In the genomic region with DNA sequence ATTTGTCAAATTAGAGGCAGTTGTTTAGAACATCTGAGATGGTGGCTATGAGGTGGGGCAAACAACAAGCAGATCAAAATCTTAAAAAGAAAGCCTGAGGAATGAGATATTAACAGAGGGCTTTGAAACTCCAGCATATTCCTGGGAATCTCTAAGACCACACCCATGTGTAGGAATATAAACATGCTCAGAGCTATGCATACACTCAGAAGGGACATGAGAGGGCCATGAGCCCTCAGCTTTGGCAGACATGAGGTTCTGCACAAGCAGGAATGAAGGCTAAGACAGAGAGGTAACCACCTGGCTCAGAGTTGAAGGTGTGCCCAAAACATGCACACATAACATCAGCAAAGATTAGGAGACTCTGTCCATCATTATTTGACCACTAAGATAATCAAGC, we compare ENCODE assay signal across 16 cellular contexts. TPM values are rescaled to one million over a fixed set of nuclear protein-coding genes. Genes with fewer than 3 reads are reported as not detected.
DNase-seq lines count a peak whose midpoint lies in the region; ATAC-seq and TF ChIP-seq lines count a peak whose summit lies in the region.
"Had no signal": no experiment of that assay in that cellular context is flagged by ENCODE, and none has a peak within 500 bp of the region (broad histone marks: within the 10 kb centered on the region; RNA-seq: fewer than 3 reads in every experiment).

No MANE protein-coding gene starts in this region.

- no peak for TF ChIP-seq POLR2A in right lobe of liver (IDR thresholded peaks at IDR 0.05)

- H3K27ac ChIP-seq in coronary artery (peak overlapping the region; percentile 15 to 18), lower lobe of right lung (no peak overlapping the region), aorta (ENCODE audit: low read depth in 1 of 2, low read length in 2 of 2) (peak overlapping the region; percentile 35 to 43), psoas muscle (no peak overlapping the region), right lobe of liver (no peak overlapping the region)
- H3K27ac ChIP-seq: BLaER1, HL-60 had no signal

- DNase-seq in HFFc6 (no peak), coronary artery (ENCODE audit: low spot score) (no peak), lower lobe of right lung (no peak), aorta (no peak), NCI-H226 (no peak), psoas muscle (no peak), right lobe of liver (no peak)
- DNase-seq: AML-193; Caco-2; CD8-positive, alpha-beta memory T cell; DMS53; GOT3; H9 had no signal

- H3K36me3 ChIP-seq in lower lobe of right lung (no peaks in the 10 kb centered on the region), aorta (ENCODE audit: control insufficient read depth in 1 of 2, insufficient read depth in 2 of 2, low read length in 1 of 2) (no peaks in the 10 kb centered on the region), psoas muscle (ENCODE audit: insufficient read depth in 1 of 2, low read depth in 1 of 2) (no peaks in the 10 kb centered on the region), right lobe of liver (no peaks in the 10 kb centered on the region)

- H3K36me3 Mint-ChIP-seq in HFFc6 (ENCODE audit: low read depth), result peaks cover 34% of the 10 kb centered on the region

- ATAC-seq in lower lobe of right lung (peak; percentile 45 to 52), aorta (ENCODE audit: low FRiP score) (no peak), psoas muscle (no peak), right lobe of liver (no peak)
- ATAC-seq: K562 had no signal

- H3K27me3 Mint-ChIP-seq in HFFc6 (ENCODE audit: insufficient read depth), result no peaks in the 10 kb centered on the region
- H3K27me3 Mint-ChIP-seq: CD8-positive, alpha-beta memory T cell had no signal

- no peaks in the 10 kb centered on the region for H3K27me3 ChIP-seq in lower lobe of right lung (ENCODE audit: low read depth)
- H3K27me3 ChIP-seq in aorta (ENCODE audit: control insufficient read depth in 1 of 2, insufficient read depth in 2 of 2, low read length in 1 of 2), result no peaks in the 10 kb centered on the region
- H3K27me3 ChIP-seq in psoas muscle (ENCODE audit: insufficient read depth in 3 of 3, low read length in 2 of 3), result no peaks in the 10 kb centered on the region
- H3K27me3 ChIP-seq in right lobe of liver, result no peaks in the 10 kb centered on the region
- H3K27me3 ChIP-seq: BLaER1 had no signal

- TF ChIP-seq CTCF in HFFc6 (IDR thresholded peaks at IDR 0.05) (no peak), coronary artery (IDR thresholded peaks at IDR 0.05) (no peak), lower lobe of right lung (IDR thresholded peaks at IDR 0.05) (no peak), psoas muscle (IDR thresholded peaks at IDR 0.05) (no peak), right lobe of liver (IDR thresholded peaks at IDR 0.05) (no peak)

- H3K4me1 Mint-ChIP-seq in HFFc6 (ENCODE audit: low read depth), result peaks cover 67% of the 10 kb centered on the region

- H3K4me3 Mint-ChIP-seq in HFFc6, result no peak overlapping the region
- H3K4me3 Mint-ChIP-seq: CD8-positive, alpha-beta memory T cell; H9 had no signal

- no peaks in the 10 kb centered on the region for H3K9me3 Mint-ChIP-seq in HFFc6

- intact Hi-C loops in lower lobe of right lung (cut with DNase I) (no loop called here), aorta (cut with DNase I) (loop anchor here in 1 of 2 donors (5.0 kb wide), 2 partner anchors 37 to 83 kb away; partner anchors contain the start of gene ATP10A), psoas muscle (cut with DNase I) (loop anchor here in 1 of 2 donors (5.0 kb wide), 1 partner anchor 52 kb away; no protein-coding TSS in a partner anchor), right lobe of liver (cut with DNase I) (no loop called here)

- no peak overlapping the region for H3K4me3 ChIP-seq in coronary artery
- no peak overlapping the region for H3K4me3 ChIP-seq in lower lobe of right lung
- no peak overlapping the region for H3K4me3 ChIP-seq in aorta (ENCODE audit: low read length in 2 of 2)
- no peak overlapping the region for H3K4me3 ChIP-seq in psoas muscle
- H3K4me3 ChIP-seq in right lobe of liver, result no peak overlapping the region
- H3K4me3 ChIP-seq: BLaER1, K562 had no signal

- peaks cover 2% of the 10 kb centered on the region for H3K4me1 ChIP-seq in lower lobe of right lung
- H3K4me1 ChIP-seq in aorta (ENCODE audit: control insufficient read depth in 1 of 2, insufficient read depth in 2 of 2, low read length in 2 of 2), result peaks cover 5 to 8% of the 10 kb centered on the region in 2 donors
- no peaks in the 10 kb centered on the region for H3K4me1 ChIP-seq in psoas muscle
- no peaks in the 10 kb centered on the region for H3K4me1 ChIP-seq in right lobe of liver
- H3K4me1 ChIP-seq: BLaER1, Caco-2 had no signal

- peak overlapping the region; percentile 3; the same call in 1 of the 2 replicates for H3K27ac Mint-ChIP-seq in HFFc6
- H3K27ac Mint-ChIP-seq: H9 had no signal

- H3K9me3 ChIP-seq in lower lobe of right lung (no peaks in the 10 kb centered on the region), aorta (ENCODE audit: control insufficient read depth, low read length) (no peaks in the 10 kb centered on the region), psoas muscle (no peaks in the 10 kb centered on the region), right lobe of liver (no peaks in the 10 kb centered on the region)
- H3K9me3 ChIP-seq: Caco-2 had no signal

RNA-seq across cellular contexts. Expression of gene ATP10A, which starts 37.9 kb away (rescaled TPM):
- 10 to 100 TPM; 31.0 to 39.5 (median 33.9) TPM for total RNA-seq in HFFc6 (2021; fragmentation: NEBNext Ultra II Directional; extraction: Animal tissue kit (Norgen Biotek cat#: 25700))
- total RNA-seq in lower lobe of right lung (43.5 TPM), aorta (10 to 100 TPM; 19.9 to 55.0 TPM), psoas muscle (under 1 TPM; 0.27 to 0.59 (median 0.44) TPM), right lobe of liver (under 1 TPM; 0.15 to 1.00 (median 0.34) TPM)
- polyA plus RNA-seq in aorta (10 to 100 TPM in 1 of 2 donors, 1 to 10 TPM in 1; 3.6 to 24.4 TPM), psoas muscle (under 1 TPM; 0.08 to 0.60 (median 0.14) TPM)
- total RNA-seq: Caco-2 had no signal
- polyA plus RNA-seq: K562 had no signal

Comparison
In these comparisons a context has a peak if more than half of its experiments do, and no peak if none do; other contexts are left out.
1. H3K27ac ChIP-seq: peak in coronary artery (2 of 2) and aorta (2 of 2); none in lower lobe of right lung (single experiment), psoas muscle (single experiment) and right lobe of liver (0 of 3).
2. ATAC-seq: peak in lower lobe of right lung (2 of 2); none in aorta (single experiment), psoas muscle (0 of 4) and right lobe of liver (0 of 4).
3. RNA of gene ATP10A, which starts 37.9 kb away (total RNA-seq): 19.9 to 55.0 TPM in aorta, 43.5 TPM in lower lobe of right lung (single experiment) and 31.0 to 39.5 TPM in HFFc6; 0.27 to 0.59 TPM in psoas muscle and 0.15 to 1.00 TPM in right lobe of liver; every median in the first group is over 10 times any median in the second.